ENCODE assay signal across 8 cellular contexts in genomic region chr15:29139540-29140459, GRCh38.
A peak's percentile ranks its signal among the peaks of the same experiment; 100 is the strongest.
DNase-seq lines count a peak whose midpoint lies in the region; ATAC-seq and TF ChIP-seq lines count a peak whose summit lies in the region.

No MANE protein-coding gene starts in this region.

- POLR2A ChIA-PET in WTC11 (lab: Charles Lee) = interaction anchor here (0.8 kb wide), 1 partner anchor 24 kb away, joined by 4 read pairs; no protein-coding TSS in a partner anchor

- CTCF ChIA-PET in WTC11 (lab: Charles Lee) = interaction anchor here (0.5 to 3.7 kb wide), 109 partner anchors 9 to 908 kb away, joined by 3 to 70 read pairs (median 5); partner anchors contain the start of gene NSMCE3

- DNase-seq in AG08396 (ENCODE audit: low spot score) (peak; percentile 87), LNCaP clone FGC (ENCODE audit: low read depth) (no peak), WTC11 (ENCODE audit: low spot score) (peak; percentile 89), kidney epithelial cell (ENCODE audit: low read depth) (no peak)
- DNase-seq in central memory CD4-positive, alpha-beta T cell = peak; percentile 9
- peak; percentile 3 to 52 (median 38) for DNase-seq in stimulated activated CD4-positive, alpha-beta T cell treated with anti-CD3 and anti-CD28 coated beads, TNF-alpha, amount 100 ng/mL, for 24 hours (ENCODE audit: low read depth in 3 of 3)

- TF ChIP-seq CTCF in LNCaP clone FGC (IDR thresholded peaks at IDR 0.05; ENCODE audit: control insufficient read depth, extremely low read depth, insufficient read depth) = peak; percentile 97
- peak; percentile 87 for TF ChIP-seq CTCF in WTC11 (IDR thresholded peaks at IDR 0.05)
- peak; percentile 97 for TF ChIP-seq CTCF in kidney epithelial cell (IDR thresholded peaks at IDR 0.05; ENCODE audit: insufficient read depth, low read length, poor library complexity, severe bottlenecking)

- H3K36me3 ChIP-seq in kidney epithelial cell (ENCODE audit: control insufficient read depth, insufficient read depth, low read length) = no peaks in the 10 kb centered on the region

- H3K27me3 ChIP-seq in kidney epithelial cell (ENCODE audit: control insufficient read depth, insufficient read depth, low read length) = no peaks in the 10 kb centered on the region

- no peaks in the 10 kb centered on the region for H3K36me3 Mint-ChIP-seq in WTC11

- peak; percentile 70 for ATAC-seq in GM18867 (IDR thresholded peaks at IDR 0.05; ENCODE audit: unreplicated experiment)
- ATAC-seq in WTC11 = peak; percentile 93
- no peak for ATAC-seq in HG02852 (IDR thresholded peaks at IDR 0.05; ENCODE audit: unreplicated experiment)

- peaks cover 28% of the 10 kb centered on the region for H3K4me1 Mint-ChIP-seq in WTC11

- H3K9me3 Mint-ChIP-seq in WTC11 = no peaks in the 10 kb centered on the region

- no peak overlapping the region for H3K4me3 ChIP-seq in LNCaP clone FGC (ENCODE audit: low read depth, low read length)
- H3K4me3 ChIP-seq in kidney epithelial cell (ENCODE audit: low read depth, low read length) = no peak overlapping the region

- peak overlapping the region; percentile 75 for H3K4me3 Mint-ChIP-seq in WTC11

- H3K27ac Mint-ChIP-seq in WTC11 = peak overlapping the region; percentile 29

- H3K27me3 Mint-ChIP-seq in WTC11 (ENCODE audit: low read depth) = no peaks in the 10 kb centered on the region

TF ChIP-seq in WTC11, 78 proteins besides CTCF, POLR2A, EP300 and RAD21:
- TF ChIP-seq ZNF416 (CRISPR knock-in tag; IDR thresholded peaks at IDR 0.05) (peak; percentile 10; the same call in 1 of the 2 replicates), GRHL2 (CRISPR knock-in tag; IDR thresholded peaks at IDR 0.05; ENCODE audit: insufficient replicate concordance, severe bottlenecking) (no peak), ZNF263 (CRISPR knock-in tag; IDR thresholded peaks at IDR 0.05; ENCODE audit: low read depth) (no peak), PRRX2 (CRISPR knock-in tag; IDR thresholded peaks at IDR 0.05) (0 out of 2 replicates have a peak, but pooled peaks have one; percentile 51), AR (CRISPR knock-in tag; IDR thresholded peaks at IDR 0.05) (no peak), NR3C1 (CRISPR knock-in tag; conservative IDR thresholded peaks at IDR 0.05; ENCODE audit: low read depth) (no peak), USF1 (CRISPR knock-in tag; IDR thresholded peaks at IDR 0.05) (no peak), SP1 (CRISPR knock-in tag; conservative IDR thresholded peaks at IDR 0.05) (peak; percentile 34; the same call in 1 of the 2 replicates), SMAD3 (CRISPR knock-in tag; IDR thresholded peaks at IDR 0.05; ENCODE audit: borderline replicate concordance) (no peak), AFF4 (CRISPR knock-in tag; IDR thresholded peaks at IDR 0.05; ENCODE audit: borderline replicate concordance) (no peak), HMGXB4 (CRISPR knock-in tag; IDR thresholded peaks at IDR 0.05) (peak; percentile 86)

Comparison
In these comparisons a context has a peak if more than half of its experiments do, and no peak if none do; other contexts are left out.
1. DNase-seq: peak in AG08396 (single experiment), WTC11 (single experiment), central memory CD4-positive, alpha-beta T cell (single experiment) and stimulated activated CD4-positive, alpha-beta T cell treated with anti-CD3 and anti-CD28 coated beads, TNF-alpha, amount 100 ng/mL, for 24 hours (3 of 3); none in LNCaP clone FGC (single experiment) and kidney epithelial cell (single experiment).
2. Peak in every context shown above with its lines, with median percentiles within 50 percentile points of each other: CTCF ChIP-seq.